Comparison of ENCODE assay signal across 9 cellular contexts in genomic region chr3:53253707-53254106, GRCh38. TPM values are rescaled to one million over a fixed set of nuclear protein-coding genes. Genes with fewer than 3 reads are reported as not detected.
DNase-seq lines count a peak whose midpoint lies in the region; ATAC-seq and TF ChIP-seq lines count a peak whose summit lies in the region.
"Had no signal": no experiment of that assay in that cellular context is flagged by ENCODE, and none has a peak within 500 bp of the region (broad histone marks: within the 10 kb centered on the region; RNA-seq: fewer than 3 reads in every experiment).

No MANE protein-coding gene starts in this region.

- H3K4me3 ChIP-seq in BLaER1 treated with 17β-estradiol and CSF1 and Interleukin-3, amounts not matched to agents 10 nM and 100 nM, result peak overlapping the region; percentile 79 to 99 (median 96)
- no peak overlapping the region for H3K4me3 ChIP-seq in KMS-11 (IDR thresholded peaks at IDR 0.05; ENCODE audit: insufficient read depth, low read depth, low read length)
- peak overlapping the region; percentile 94 for H3K4me3 ChIP-seq in colonic mucosa
- no peak overlapping the region for H3K4me3 ChIP-seq in mucosa of descending colon

- peak overlapping the region; percentile 84 to 98 (median 94); a peak in 21 of 22 replicates for H3K9ac ChIP-seq in BLaER1 treated with 17β-estradiol and CSF1 and Interleukin-3, amounts not matched to agents 10 nM and 100 nM
- H3K9ac ChIP-seq in KMS-11 (peak overlapping the region; percentile 90; the same call in 1 of the 2 replicates), colonic mucosa (ENCODE audit: low read depth in 2 of 2, low read length in 2 of 2) (peak overlapping the region in 1 of 2 donors; percentile 97)

- no peaks in the 10 kb centered on the region for H3K27me3 ChIP-seq in BLaER1 treated with 17β-estradiol and CSF1 and Interleukin-3, amounts not matched to agents 10 nM and 100 nM
- no peaks in the 10 kb centered on the region for H3K27me3 ChIP-seq in KMS-11 (ENCODE audit: insufficient read depth, low read depth)
- no peaks in the 10 kb centered on the region for H3K27me3 ChIP-seq in colonic mucosa

- H3K27me3 Mint-ChIP-seq in nephron (ENCODE audit: low read depth), result no peaks in the 10 kb centered on the region

- peaks cover 68% of the 10 kb centered on the region for H3K79me2 ChIP-seq in KMS-11 (ENCODE audit: insufficient read depth, low read depth)

- H3K27ac ChIP-seq in BLaER1 treated with 17β-estradiol and CSF1 and Interleukin-3, amounts not matched to agents 10 nM and 100 nM, result peak overlapping the region; percentile 68 to 96 (median 92); a peak in 21 of 22 replicates
- no peak overlapping the region; the same call in 1 of the 2 replicates for H3K27ac ChIP-seq in KMS-11
- no peak overlapping the region for H3K27ac ChIP-seq in colonic mucosa

- peak overlapping the region; percentile 82 to 99 (median 96) for H3K4me2 ChIP-seq in BLaER1 treated with 17β-estradiol and CSF1 and Interleukin-3, amounts not matched to agents 10 nM and 100 nM
- peak overlapping the region; percentile 80 for H3K4me2 ChIP-seq in KMS-11

- H3K4me3 Mint-ChIP-seq in nephron, result peak overlapping the region; percentile 92 to 93 (median 93)

- H3K9me3 ChIP-seq in BLaER1 treated with 17β-estradiol and CSF1 and Interleukin-3, amounts not matched to agents 10 nM and 100 nM (replicated peaks in 1 of 11), result no peaks in the 10 kb centered on the region
- no peaks in the 10 kb centered on the region for H3K9me3 ChIP-seq in colonic mucosa
- H3K9me3 ChIP-seq in mucosa of descending colon, result no peaks in the 10 kb centered on the region

- H4K20me1 ChIP-seq in BLaER1 treated with 17β-estradiol and CSF1 and Interleukin-3, amounts not matched to agents 10 nM and 100 nM, result peaks cover 46 to 71% (median 70%) of the 10 kb centered on the region in 11 experiments; a peak in 21 of 22 replicates
- peaks cover 37% of the 10 kb centered on the region for H4K20me1 ChIP-seq in KMS-11 (ENCODE audit: insufficient read depth)

- H2AFZ ChIP-seq in KMS-11 (ENCODE audit: low read depth), result no peak overlapping the region

- no peak for ATAC-seq in mucosa of descending colon
- ATAC-seq in GM19452 (IDR thresholded peaks at IDR 0.05; ENCODE audit: unreplicated experiment), result no peak
- no peak for ATAC-seq in sciatic nerve

- H3K36me3 Mint-ChIP-seq in nephron (ENCODE audit: low read depth), result no peaks in the 10 kb centered on the region

- H3K4me1 Mint-ChIP-seq in nephron, result peaks cover 18% of the 10 kb centered on the region

- DNase-seq in colonic mucosa (no peak), mucosa of descending colon (no peak), NCI-H226 (no peak), sciatic nerve (ENCODE audit: low spot score) (no peak)
- DNase-seq: activated CD8-positive, alpha-beta memory T cell treated with anti-CD3 and anti-CD28 coated beads for 24 hours had no signal

- peaks cover 57 to 67% (median 63%) of the 10 kb centered on the region in 10 experiments for H3K4me1 ChIP-seq in BLaER1 treated with 17β-estradiol and CSF1 and Interleukin-3, amounts not matched to agents 10 nM and 100 nM
- H3K4me1 ChIP-seq in KMS-11 (ENCODE audit: low read depth, poor library complexity, severe bottlenecking), result peaks cover 50% of the 10 kb centered on the region
- H3K4me1 ChIP-seq in colonic mucosa, result peaks cover 14% of the 10 kb centered on the region
- H3K4me1 ChIP-seq in mucosa of descending colon (ENCODE audit: low read depth), result peaks cover 22% of the 10 kb centered on the region

- peak overlapping the region in 2 of 3 experiments; percentile 58 to 89 for H3K27ac Mint-ChIP-seq in nephron

- intact Hi-C loops in colonic mucosa (cut with DNase I), result no loop called here
- intact Hi-C loops in mucosa of descending colon (cut with DNase I, micrococcal nuclease), result no loop called here
- intact Hi-C loops in sciatic nerve (cut with DNase I), result no loop called here

- peaks cover 0 to 37% (median 14%) of the 10 kb centered on the region in 11 experiments; a peak in 11 of 22 replicates for H3K36me3 ChIP-seq in BLaER1 treated with 17β-estradiol and CSF1 and Interleukin-3, amounts not matched to agents 10 nM and 100 nM
- no peaks in the 10 kb centered on the region for H3K36me3 ChIP-seq in KMS-11 (ENCODE audit: insufficient read depth)
- no peaks in the 10 kb centered on the region for H3K36me3 ChIP-seq in colonic mucosa
- H3K36me3 ChIP-seq in mucosa of descending colon (ENCODE audit: low read depth), result no peaks in the 10 kb centered on the region

- TF ChIP-seq CTCF in KMS-11 (conservative IDR thresholded peaks at IDR 0.05; ENCODE audit: low read depth, low read length) (no peak), colonic mucosa (IDR thresholded peaks at IDR 0.05) (no peak), nephron (IDR thresholded peaks at IDR 0.05; ENCODE audit: unreplicated experiment in 3 of 3) (no peak), mucosa of descending colon (IDR thresholded peaks at IDR 0.05) (no peak)

- H3K9me3 Mint-ChIP-seq in nephron, result no peaks in the 10 kb centered on the region

RNA-seq across cellular contexts. Expression of gene TKT, which starts 2.1 kb away (rescaled TPM):
- total RNA-seq in colonic mucosa (100 to 1,000 TPM; 315 to 393 TPM), mucosa of descending colon (100 to 1,000 TPM; 180 to 260 (median 226) TPM), sciatic nerve (219 TPM)

Comparison
In these comparisons a context has a peak if more than half of its experiments do, and no peak if none do; other contexts are left out.
1. H3K27ac ChIP-seq: peak in BLaER1 treated with 17β-estradiol and CSF1 and Interleukin-3, amounts not matched to agents 10 nM and 100 nM (11 of 11); none in KMS-11 (single experiment) and colonic mucosa (single experiment).
2. H3K4me3 ChIP-seq: peak in BLaER1 treated with 17β-estradiol and CSF1 and Interleukin-3, amounts not matched to agents 10 nM and 100 nM (10 of 10) and colonic mucosa (single experiment); none in KMS-11 (single experiment) and mucosa of descending colon (single experiment).